In the genomic region with DNA sequence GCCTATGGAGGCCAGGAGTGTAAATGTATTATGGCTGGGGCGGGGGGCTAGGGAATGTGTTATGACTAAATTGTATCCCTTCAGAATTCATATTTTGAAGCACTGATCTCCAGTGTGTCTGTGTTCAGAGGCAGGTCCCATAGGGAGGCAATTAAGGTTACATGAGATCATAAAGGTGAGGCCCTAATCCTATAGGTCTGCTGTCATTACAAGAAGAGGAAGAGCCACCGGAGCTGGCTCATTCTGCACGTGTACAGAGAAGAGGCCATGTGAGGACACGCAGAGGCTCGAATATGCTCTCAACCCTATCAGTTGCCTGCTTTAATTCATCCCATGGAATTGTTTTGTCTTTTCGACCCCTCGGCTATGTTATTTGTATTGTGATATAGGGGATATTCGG, we compare ENCODE assay signal across 22 cellular contexts.
"Had no signal": no experiment of that assay in that cellular context is flagged by ENCODE, and none has a peak within 500 bp of the region (broad histone marks: within the 10 kb centered on the region; RNA-seq: fewer than 3 reads in every experiment).

No MANE protein-coding gene starts in this region.

- H3K4me3 ChIP-seq: gastrocnemius medialis, lung, prostate gland, right atrium auricular region, sigmoid colon, thoracic aorta, tibial nerve, upper lobe of left lung had no signal

- ATAC-seq: effector memory CD8-positive, alpha-beta T cell; gastrocnemius medialis; left lobe of liver; naive thymus-derived CD8-positive, alpha-beta T cell; stimulated activated naive B cell treated with anti-CD40 and anti-IgM and Interleukin-4, amounts not matched to agents 10 μg/mL and 1 μg/mL and 100 μg/mL, for 72 hours had no signal

- H3K27me3 Mint-ChIP-seq: effector memory CD8-positive, alpha-beta T cell; memory B cell; naive thymus-derived CD8-positive, alpha-beta T cell; stimulated activated naive B cell treated with anti-CD40 and anti-IgM and Interleukin-4, amounts not matched to agents 10 μg/mL and 1 μg/mL and 100 μg/mL, for 72 hours; stimulated activated naive CD8-positive, alpha-beta T cell treated with anti-CD3 and anti-CD28 coated beads, Interleukin-15, Interleukin-2, amounts not matched to agents 100 ng/mL and 50 ng/mL, for 24 hours had no signal

- H3K36me3 ChIP-seq: gastrocnemius medialis, prostate gland, right atrium auricular region, tibial nerve had no signal

- H3K27ac ChIP-seq: gastrocnemius medialis, prostate gland, right atrium auricular region, sigmoid colon, thoracic aorta, tibial nerve, upper lobe of left lung had no signal

- H3K27ac Mint-ChIP-seq: effector memory CD8-positive, alpha-beta T cell; memory B cell; mesothelial cell of epicardium; nephron progenitor cell; stimulated activated naive B cell treated with anti-CD40 and anti-IgM and Interleukin-4, amounts not matched to agents 10 μg/mL and 1 μg/mL and 100 μg/mL, for 72 hours; stimulated activated naive CD8-positive, alpha-beta T cell treated with anti-CD3 and anti-CD28 coated beads, Interleukin-15, Interleukin-2, amounts not matched to agents 100 ng/mL and 50 ng/mL, for 24 hours had no signal

- H3K4me1 ChIP-seq: gastrocnemius medialis, prostate gland, right atrium auricular region, sigmoid colon, tibial nerve, upper lobe of left lung had no signal

- H3K4me3 Mint-ChIP-seq: effector memory CD8-positive, alpha-beta T cell; memory B cell; mesothelial cell of epicardium; naive thymus-derived CD8-positive, alpha-beta T cell; nephron progenitor cell; stimulated activated naive B cell treated with anti-CD40 and anti-IgM and Interleukin-4, amounts not matched to agents 10 μg/mL and 1 μg/mL and 100 μg/mL, for 72 hours; stimulated activated naive CD8-positive, alpha-beta T cell treated with anti-CD3 and anti-CD28 coated beads, Interleukin-15, Interleukin-2, amounts not matched to agents 100 ng/mL and 50 ng/mL, for 24 hours had no signal

- H3K9me3 ChIP-seq: gastrocnemius medialis, prostate gland, thoracic aorta had no signal

- H3K4me1 Mint-ChIP-seq: memory B cell; mesothelial cell of epicardium; naive thymus-derived CD8-positive, alpha-beta T cell; nephron progenitor cell; stimulated activated naive B cell treated with anti-CD40 and anti-IgM and Interleukin-4, amounts not matched to agents 10 μg/mL and 1 μg/mL and 100 μg/mL, for 72 hours had no signal

- H3K27me3 ChIP-seq: gastrocnemius medialis, right atrium auricular region, sigmoid colon, tibial nerve, upper lobe of left lung had no signal

- H3K9me3 Mint-ChIP-seq: stimulated activated naive CD8-positive, alpha-beta T cell treated with anti-CD3 and anti-CD28 coated beads, Interleukin-15, Interleukin-2, amounts not matched to agents 100 ng/mL and 50 ng/mL, for 24 hours had no signal

- DNase-seq: cortex of kidney; effector memory CD8-positive, alpha-beta T cell; foreskin fibroblast; gastrocnemius medialis; head of caudate nucleus; naive thymus-derived CD8-positive, alpha-beta T cell; nephron progenitor cell; nucleus accumbens; sigmoid colon; stimulated activated CD4-positive, alpha-beta T cell treated with anti-CD3 and anti-CD28 coated beads, Interleukin-2, amount 100 ng/mL, for 24 hours; stimulated activated CD4-positive, alpha-beta T cell treated with anti-CD3 and anti-CD28 coated beads, Interleukin-4, amount 100 ng/mL, for 4 hours; stimulated activated naive B cell treated with anti-CD40 and anti-IgM and Interleukin-4, amounts not matched to agents 10 μg/mL and 1 μg/mL and 100 μg/mL, for 72 hours; upper lobe of left lung had no signal
